ENCODE assay signal across 13 cellular contexts in genomic region chr15:101246391-101246790, GRCh38. TPM values are rescaled to one million over a fixed set of nuclear protein-coding genes. Genes with fewer than 3 reads are reported as not detected.
DNase-seq lines count a peak whose midpoint lies in the region; ATAC-seq and TF ChIP-seq lines count a peak whose summit lies in the region.
"Had no signal": no experiment of that assay in that cellular context is flagged by ENCODE, and none has a peak within 500 bp of the region (broad histone marks: within the 10 kb centered on the region; RNA-seq: fewer than 3 reads in every experiment).

No MANE protein-coding gene starts in this region.

- peak overlapping the region in 3 of 5 donors; percentile 39 to 57 (median 46) for H3K27ac ChIP-seq in stomach

- CTCF ChIA-PET in activated CD4-positive, alpha-beta memory T cell treated with anti-CD3 and anti-CD28 coated beads, Interleukin-2, amount 10 ng/mL, durations not matched to agents 7 days and 5 days (lab: Charles Lee) = interaction anchor here (6.4 kb wide), 1 partner anchor 10 kb away, joined by 51 read pairs; no protein-coding TSS in a partner anchor

- peaks cover 85% of the 10 kb centered on the region for H3K4me1 Mint-ChIP-seq in activated T-cell treated with anti-CD3 and anti-CD28 coated beads, Interleukin-2, amount 50 U/mL, for 4 hours (ENCODE audit: low read depth)
- peaks cover 91% of the 10 kb centered on the region for H3K4me1 Mint-ChIP-seq in activated CD4-positive, alpha-beta memory T cell treated with anti-CD3 and anti-CD28 coated beads, Interleukin-2, amount 10 ng/mL, durations not matched to agents 7 days and 5 days

- no peaks in the 10 kb centered on the region for H3K9me3 ChIP-seq in stomach

- 67 to 77% (median 70%) methylated on average over 6 of the region's 6 CpGs for WGBS in stomach, 5 donors

- H3K36me3 Mint-ChIP-seq in activated T-cell treated with anti-CD3 and anti-CD28 coated beads, Interleukin-2, amount 50 U/mL, for 4 hours (ENCODE audit: insufficient read depth) = peaks cover 44% of the 10 kb centered on the region
- peaks cover 75% of the 10 kb centered on the region for H3K36me3 Mint-ChIP-seq in activated CD4-positive, alpha-beta memory T cell treated with anti-CD3 and anti-CD28 coated beads, Interleukin-2, amount 10 ng/mL, durations not matched to agents 7 days and 5 days (ENCODE audit: low read depth)

- POLR2A ChIA-PET in activated CD4-positive, alpha-beta memory T cell treated with anti-CD3 and anti-CD28 coated beads, Interleukin-2, amount 10 ng/mL, durations not matched to agents 7 days and 5 days (lab: Charles Lee) = interaction anchor here (0.6 to 7.5 kb wide), 7 partner anchors 38 to 120 kb away, joined by 3 to 103 read pairs (median 3); no protein-coding TSS in a partner anchor

- intact Hi-C loops in stomach (cut with DNase I; ENCODE audit: low total_unique reads) = no loop called here

- H3K27ac Mint-ChIP-seq in activated CD4-positive, alpha-beta memory T cell treated with anti-CD3 and anti-CD28 coated beads, Interleukin-2, amount 10 ng/mL, durations not matched to agents 7 days and 5 days = peak overlapping the region; percentile 67

- no peak for TF ChIP-seq POLR2A in stomach (IDR thresholded peaks at IDR 0.05)

- no peak for ATAC-seq in activated T-cell treated with anti-CD3 and anti-CD28 coated beads, Interleukin-2, amount 50 U/mL, for 4 hours
- ATAC-seq in omental fat pad (ENCODE audit: low FRiP score) = no peak
- ATAC-seq: esophagus mucosa, Panc1 had no signal

- H3K4me3 Mint-ChIP-seq in activated T-cell treated with anti-CD3 and anti-CD28 coated beads, Interleukin-2, amount 50 U/mL, for 4 hours = peak overlapping the region; percentile 90
- H3K4me3 Mint-ChIP-seq in activated CD4-positive, alpha-beta memory T cell treated with anti-CD3 and anti-CD28 coated beads, Interleukin-2, amount 10 ng/mL, durations not matched to agents 7 days and 5 days = peak overlapping the region; percentile 59
- H3K4me3 Mint-ChIP-seq: H9 had no signal

- peaks cover 64 to 94% (median 83%) of the 10 kb centered on the region in 4 donors for H3K4me1 ChIP-seq in stomach

- DNase-seq in activated T-cell treated with anti-CD3 and anti-CD28 coated beads, Interleukin-2, amount 50 U/mL, for 4 hours = no peak
- no peak for DNase-seq in activated T-cell treated with anti-CD3 and anti-CD28 coated beads, Interleukin-2, amount 50 U/mL, for 1 hour
- no peak for DNase-seq in activated CD4-positive, alpha-beta memory T cell treated with anti-CD3 and anti-CD28 coated beads, Interleukin-2, amount 10 ng/mL, durations not matched to agents 7 days and 5 days
- DNase-seq in fibroblast of villous mesenchyme (ENCODE audit: low read depth) (no peak), stomach (no peak), medulla oblongata (ENCODE audit: extremely low spot score) (no peak), omental fat pad (ENCODE audit: low spot score) (no peak), NCI-H69 (lab: John Stamatoyannopoulos, UW) (no peak)
- DNase-seq: DMS53, H9, NCI-H1092 had no signal

- H3K9me3 Mint-ChIP-seq in activated T-cell treated with anti-CD3 and anti-CD28 coated beads, Interleukin-2, amount 50 U/mL, for 4 hours = no peaks in the 10 kb centered on the region
- no peaks in the 10 kb centered on the region for H3K9me3 Mint-ChIP-seq in activated CD4-positive, alpha-beta memory T cell treated with anti-CD3 and anti-CD28 coated beads, Interleukin-2, amount 10 ng/mL, durations not matched to agents 7 days and 5 days
- H3K9me3 Mint-ChIP-seq: H9 had no signal

- H3K27me3 Mint-ChIP-seq in activated T-cell treated with anti-CD3 and anti-CD28 coated beads, Interleukin-2, amount 50 U/mL, for 4 hours (ENCODE audit: low read depth) = no peaks in the 10 kb centered on the region
- H3K27me3 Mint-ChIP-seq in activated CD4-positive, alpha-beta memory T cell treated with anti-CD3 and anti-CD28 coated beads, Interleukin-2, amount 10 ng/mL, durations not matched to agents 7 days and 5 days = no peaks in the 10 kb centered on the region

- TF ChIP-seq CTCF in fibroblast of villous mesenchyme (IDR thresholded peaks at IDR 0.05; ENCODE audit: insufficient read depth, low read depth, low read length) (no peak), stomach (IDR thresholded peaks at IDR 0.05) (no peak), omental fat pad (IDR thresholded peaks at IDR 0.05) (no peak)

- H3K36me3 ChIP-seq in stomach = peaks cover 0 to 7% (median 2%) of the 10 kb centered on the region in 4 donors

- H3K27me3 ChIP-seq in stomach = no peaks in the 10 kb centered on the region

- TF ChIP-seq EP300 in stomach (IDR thresholded peaks at IDR 0.05) = no peak

- H3K4me3 ChIP-seq in fibroblast of villous mesenchyme (ENCODE audit: low read depth, low read length) = peak overlapping the region; percentile 2
- H3K4me3 ChIP-seq in stomach = no peak overlapping the region

RNA-seq across cellular contexts. Expression of gene CHSY1, which starts 5.5 kb away (rescaled TPM):
- 10 to 100 TPM; 79.7 to 94.4 (median 88.0) TPM for total RNA-seq in activated T-cell treated with anti-CD3 and anti-CD28 coated beads, Interleukin-2, amount 50 U/mL, for 4 hours
- 10 to 100 TPM; 61.7 to 62.0 TPM for total RNA-seq in activated CD4-positive, alpha-beta memory T cell treated with anti-CD3 and anti-CD28 coated beads, Interleukin-2, amount 10 ng/mL, durations not matched to agents 7 days and 5 days
- total RNA-seq in fibroblast of villous mesenchyme = 41.5 and 48.3 TPM in 2 replicates
- 10 to 100 TPM; 20.7 to 57.1 (median 35.1) TPM for total RNA-seq in stomach
- 10 to 100 TPM in 1 of 3 donors, 1 to 10 TPM in 2; 4.7 to 11.8 (median 9.0) TPM for polyA plus RNA-seq in stomach
- 10 to 100 TPM; 16.9 to 85.3 (median 39.4) TPM for total RNA-seq in omental fat pad

RNA-seq across cellular contexts. Expression of gene SELENOS, which starts 30.9 kb away (rescaled TPM):
- total RNA-seq in activated T-cell treated with anti-CD3 and anti-CD28 coated beads, Interleukin-2, amount 50 U/mL, for 4 hours = 10 to 100 TPM; 51.8 to 68.1 (median 55.2) TPM
- 10 to 100 TPM; 43.0 to 45.7 TPM for total RNA-seq in activated CD4-positive, alpha-beta memory T cell treated with anti-CD3 and anti-CD28 coated beads, Interleukin-2, amount 10 ng/mL, durations not matched to agents 7 days and 5 days
- total RNA-seq in fibroblast of villous mesenchyme = 78.3 and 84.6 TPM in 2 replicates
- 100 to 1,000 TPM in 1 of 5 donors, 10 to 100 TPM in 4; 71.7 to 184 (median 86.9) TPM for total RNA-seq in stomach
- polyA plus RNA-seq in stomach = 10 to 100 TPM; 37.4 to 67.2 (median 62.9) TPM
- total RNA-seq in omental fat pad = 10 to 100 TPM; 61.0 to 99.4 (median 92.3) TPM

RNA-seq across cellular contexts. Expression of gene SNRPA1, which starts 48.7 kb away (rescaled TPM):
- total RNA-seq in activated T-cell treated with anti-CD3 and anti-CD28 coated beads, Interleukin-2, amount 50 U/mL, for 4 hours = 100 to 1,000 TPM; 229 to 264 (median 233) TPM
- total RNA-seq in activated CD4-positive, alpha-beta memory T cell treated with anti-CD3 and anti-CD28 coated beads, Interleukin-2, amount 10 ng/mL, durations not matched to agents 7 days and 5 days = 100 to 1,000 TPM; 107 to 113 TPM
- total RNA-seq in fibroblast of villous mesenchyme (13.5 and 18.6 TPM in 2 replicates), stomach (10 to 100 TPM in 4 of 5 donors, 1 to 10 TPM in 1; 3.5 to 75.6 (median 32.1) TPM), omental fat pad (10 to 100 TPM; 25.6 to 47.7 (median 29.3) TPM)
- 10 to 100 TPM; 58.9 to 61.7 (median 59.1) TPM for polyA plus RNA-seq in stomach
